In the genomic region with DNA sequence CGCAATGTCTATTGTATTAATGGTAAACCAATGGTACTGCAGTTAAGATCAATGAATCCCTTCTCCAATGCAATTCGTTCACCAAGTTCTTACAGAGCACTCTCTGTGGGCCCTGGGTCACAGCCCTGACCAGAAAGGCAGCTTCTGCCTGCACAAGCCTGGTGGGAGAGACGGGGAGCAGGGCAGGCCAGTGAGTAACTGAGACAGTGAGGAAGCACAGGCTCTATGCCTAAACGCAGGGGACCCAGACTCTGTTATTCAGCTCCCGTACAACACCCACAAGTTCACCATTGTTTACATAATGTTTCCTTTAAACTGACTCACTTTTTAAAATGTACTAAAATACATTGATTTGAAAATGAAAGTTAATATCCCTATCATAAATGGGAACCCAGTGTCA, we compare ENCODE assay signal across 9 cellular contexts. TPM values are rescaled to one million over a fixed set of nuclear protein-coding genes. Genes with fewer than 3 reads are reported as not detected.
DNase-seq lines count a peak whose midpoint lies in the region; TF ChIP-seq lines count a peak whose summit lies in the region.
"Had no signal": no experiment of that assay in that cellular context is flagged by ENCODE, and none has a peak within 500 bp of the region (broad histone marks: within the 10 kb centered on the region; RNA-seq: fewer than 3 reads in every experiment).

No MANE protein-coding gene starts in this region.

- no peaks in the 10 kb centered on the region for H3K27me3 ChIP-seq in dorsolateral prefrontal cortex
- H3K27me3 ChIP-seq in osteoblast (ENCODE audit: insufficient read depth, low read length), result no peaks in the 10 kb centered on the region
- H3K27me3 ChIP-seq: body of pancreas had no signal

- H3K4me2 ChIP-seq in osteoblast (ENCODE audit: insufficient read depth, low read length), result peak overlapping the region; percentile 33

- DNase-seq in CD1c-positive myeloid dendritic cell (ENCODE audit: extremely low spot score) (peak; percentile 34), HCEC 1CT (peak; percentile 19), dorsolateral prefrontal cortex (no peak), osteoblast (ENCODE audit: insufficient read length, low spot score, missing footprints) (peak; percentile 92), Ammon's horn (ENCODE audit: low spot score) (no peak)
- no peak for DNase-seq in effector CD8-positive, alpha-beta T cell (lab: John Stamatoyannopoulos, UW)
- DNase-seq in activated effector memory CD4-positive, alpha-beta T cell treated with Interleukin-2 at 50 U/mL for 16 hours, result no peak
- DNase-seq: NCI-H187 treated with DMSO at 0.1 percent for 48 hours had no signal

- peaks cover 17% of the 10 kb centered on the region for H3K4me1 ChIP-seq in osteoblast (ENCODE audit: insufficient read depth, low read length)

- H3K79me2 ChIP-seq in osteoblast (ENCODE audit: insufficient read depth, low read length), result no peaks in the 10 kb centered on the region

- H4K20me1 ChIP-seq in osteoblast (ENCODE audit: insufficient read depth, low read length), result no peaks in the 10 kb centered on the region

- peak overlapping the region; percentile 70 for H2AFZ ChIP-seq in osteoblast (ENCODE audit: low read length)

- H3K27ac ChIP-seq in dorsolateral prefrontal cortex, result peak overlapping the region in 42 of 59 donors; percentile 6 to 84 (median 60)
- H3K27ac ChIP-seq in osteoblast (ENCODE audit: low read depth, low read length), result peak overlapping the region; percentile 24

- no peaks in the 10 kb centered on the region for H3K9me3 ChIP-seq in osteoblast (ENCODE audit: low read depth, low read length)
- H3K9me3 ChIP-seq: body of pancreas had no signal

- H3K4me3 ChIP-seq in dorsolateral prefrontal cortex (peak overlapping the region in 1 of 59 donors; percentile 3), osteoblast (ENCODE audit: insufficient read depth, low read length) (no peak overlapping the region)
- H3K4me3 ChIP-seq: body of pancreas had no signal

- no peak for TF ChIP-seq CTCF in dorsolateral prefrontal cortex (IDR thresholded peaks at IDR 0.05 in 54 of 56, conservative IDR thresholded peaks at IDR 0.05 in 2 of 56; ENCODE audit: low read depth in 1 of 56, partially characterized antibody in 56 of 56)
- no peak for TF ChIP-seq CTCF in osteoblast (IDR thresholded peaks at IDR 0.05; ENCODE audit: extremely low read depth, low read depth, low read length)

- intact Hi-C loops in dorsolateral prefrontal cortex (cut with DNase I), result loop anchor here in 1 of 2 donors (5.0 to 10.0 kb wide), 2 partner anchors 42 to 359 kb away; a partner anchor contains a TSS

- no peaks in the 10 kb centered on the region for H3K36me3 ChIP-seq in osteoblast (ENCODE audit: insufficient read depth, low read length)

RNA-seq across cellular contexts. Expression of a gene that starts 40.5 kb away (rescaled TPM):
- total RNA-seq in dorsolateral prefrontal cortex (100 to 1,000 TPM in 1 of 120 experiments, 10 to 100 TPM in 119; 39.8 to 104 (median 62.7) TPM), osteoblast (384 and 396 TPM in 2 replicates)

Comparison
In these comparisons a context has a peak if more than half of its experiments do, and no peak if none do; other contexts are left out.
1. DNase-seq: peak in CD1c-positive myeloid dendritic cell (single experiment), HCEC 1CT (single experiment) and osteoblast (single experiment); none in dorsolateral prefrontal cortex (0 of 10), Ammon's horn (single experiment), effector CD8-positive, alpha-beta T cell (single experiment) and activated effector memory CD4-positive, alpha-beta T cell treated with Interleukin-2 at 50 U/mL for 16 hours (single experiment).